In the genomic region with DNA sequence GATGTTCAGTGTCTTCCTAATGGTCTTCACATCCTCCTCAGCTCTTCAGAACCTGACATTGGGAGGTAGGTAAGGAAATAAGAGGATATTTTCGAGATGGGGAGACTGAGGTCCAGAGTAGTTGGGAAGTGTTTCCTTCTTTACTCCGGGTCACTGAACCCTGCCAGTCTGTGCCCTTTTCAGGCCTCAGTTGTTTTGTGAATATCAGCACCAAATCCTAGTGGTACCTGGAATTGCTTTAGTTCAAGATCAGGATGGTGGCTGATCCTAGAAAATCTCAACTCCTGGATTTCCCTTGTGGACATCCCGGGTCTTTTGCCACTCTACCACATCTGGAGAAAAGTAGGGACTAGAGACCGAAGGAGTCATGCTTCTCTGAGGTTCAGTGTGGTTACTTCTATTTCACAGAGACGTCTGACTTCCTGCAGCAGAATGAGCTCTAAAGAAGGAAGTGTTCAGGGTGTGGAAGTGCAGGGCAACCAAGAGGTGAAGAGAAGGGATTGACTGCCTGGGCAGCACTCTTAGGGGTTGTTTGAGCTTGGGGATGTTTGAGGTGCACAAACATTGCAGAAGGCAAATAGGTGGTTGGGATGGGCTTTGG, we compare ENCODE assay signal across 8 cellular contexts. TPM values are rescaled to one million over a fixed set of nuclear protein-coding genes. Genes with fewer than 3 reads are reported as not detected.
A peak's percentile ranks its signal among the peaks of the same experiment; 100 is the strongest.
DNase-seq lines count a peak whose midpoint lies in the region; ATAC-seq and TF ChIP-seq lines count a peak whose summit lies in the region.

No MANE protein-coding gene starts in this region.

- H3K36me3 ChIP-seq in effector memory CD4-positive, alpha-beta T cell (ENCODE audit: control insufficient read depth, insufficient read depth, low read length): no peaks in the 10 kb centered on the region

- H3K4me3 Mint-ChIP-seq in T-helper 17 cell (peak overlapping the region; percentile 99), naive B cell (peak overlapping the region; percentile 92 to 100 (median 98))

- ATAC-seq in T-helper 17 cell (peak; percentile 43), naive B cell (ENCODE audit: low read depth in 2 of 2) (peak; percentile 45 to 49), HG03457 (IDR thresholded peaks at IDR 0.05; ENCODE audit: unreplicated experiment) (no peak)

- H3K27ac Mint-ChIP-seq in T-helper 17 cell (peak overlapping the region; percentile 98), naive B cell (peak overlapping the region; percentile 96 to 99 (median 98))

- H3K27me3 ChIP-seq in effector memory CD4-positive, alpha-beta T cell (replicated peaks; ENCODE audit: control insufficient read depth, insufficient read depth, low read length, poor library complexity, severe bottlenecking): no peaks in the 10 kb centered on the region

- H3K27ac ChIP-seq in effector memory CD4-positive, alpha-beta T cell (ENCODE audit: insufficient read depth, low read length, poor library complexity, severe bottlenecking): peak overlapping the region; percentile 91

- in situ Hi-C loops in GM13977 (cut with MboI; ENCODE audit: low pct_unique_long_range_greater_than_20kb, low sequenced_read_pairs, unreplicated experiment): no loop called here

- H3K36me3 Mint-ChIP-seq in T-helper 17 cell (ENCODE audit: low read depth) (peaks cover 18% of the 10 kb centered on the region), naive B cell (peaks cover 5 to 14% of the 10 kb centered on the region in 2 donors)

- peak overlapping the region; percentile 94 for H3K4me3 ChIP-seq in effector memory CD4-positive, alpha-beta T cell (ENCODE audit: insufficient read depth, low read depth, low read length, poor library complexity, severe bottlenecking)

- H3K27me3 Mint-ChIP-seq in T-helper 17 cell (no peaks in the 10 kb centered on the region), naive B cell (no peaks in the 10 kb centered on the region)

- no peaks in the 10 kb centered on the region for H3K9me3 ChIP-seq in T-helper 17 cell (ENCODE audit: control insufficient read depth, low read length, poor library complexity, severe bottlenecking)
- no peaks in the 10 kb centered on the region for H3K9me3 ChIP-seq in effector memory CD4-positive, alpha-beta T cell (ENCODE audit: control insufficient read depth, low read length)

- H3K4me1 Mint-ChIP-seq in T-helper 17 cell (peaks cover 56% of the 10 kb centered on the region), naive B cell (peaks cover 64 to 73% (median 65%) of the 10 kb centered on the region in 3 donors)

- H3K4me1 ChIP-seq in effector memory CD4-positive, alpha-beta T cell (ENCODE audit: control insufficient read depth, insufficient read depth, low read length, poor library complexity, severe bottlenecking): peaks cover 4% of the 10 kb centered on the region

- no peaks in the 10 kb centered on the region for H3K9me3 Mint-ChIP-seq in naive B cell

- DNase-seq in stimulated activated CD4-positive, alpha-beta T cell treated with anti-CD3 and anti-CD28 coated beads, Interleukin-4, amount 100 ng/mL, for 24 hours: peak; percentile 40
- no peak for DNase-seq in stimulated activated CD4-positive, alpha-beta T cell treated with anti-CD3 and anti-CD28 coated beads, Interleukin-4, amount 100 ng/mL, for 1 hour
- DNase-seq in T-helper 17 cell: no peak
- DNase-seq in effector memory CD4-positive, alpha-beta T cell: peak in 2 of 3 donors; percentile 24 to 27
- peak; percentile 62 for DNase-seq in naive B cell
- DNase-seq in GM13977 (ENCODE audit: low spot score): no peak
- DNase-seq in NCI-H1092 treated with DMSO at 0.1 percent for 48 hours (lab: John Stamatoyannopoulos, UW): no peak

- TF ChIP-seq CTCF in GM13977 (IDR thresholded peaks at IDR 0.05; ENCODE audit: extremely low read depth, insufficient read depth, missing control alignments): no peak

RNA-seq across cellular contexts. Expression of gene STK4, which starts 1.0 kb away (rescaled TPM):
- 100 to 1,000 TPM; 271 to 280 TPM for total RNA-seq in T-helper 17 cell
- 100 to 1,000 TPM; 116 to 199 (median 173) TPM for polyA plus RNA-seq in naive B cell (ENCODE audit: low read depth in 6 of 6)

RNA-seq across cellular contexts. Expression of gene TOMM34, which starts 7.1 kb away (rescaled TPM):
- 1 to 10 TPM; 9.1 to 9.2 TPM for total RNA-seq in T-helper 17 cell
- 10 to 100 TPM; 24.8 to 49.1 (median 38.4) TPM for polyA plus RNA-seq in naive B cell (ENCODE audit: low read depth in 6 of 6)

RNA-seq across cellular contexts. Expression of gene PABPC1L, which starts 57.4 kb away (rescaled TPM):
- 10 to 100 TPM; 37.5 to 60.3 TPM for total RNA-seq in T-helper 17 cell
- polyA plus RNA-seq in naive B cell (ENCODE audit: low read depth in 6 of 6): 1 to 10 TPM in 3 of 6 donors, under 1 TPM in 2, not detected in 1; 0.75 to 5.2 (median 1.3) TPM

Comparison
In these comparisons a context has a peak if more than half of its experiments do, and no peak if none do; other contexts are left out.
1. DNase-seq: peak in stimulated activated CD4-positive, alpha-beta T cell treated with anti-CD3 and anti-CD28 coated beads, Interleukin-4, amount 100 ng/mL, for 24 hours (single experiment), effector memory CD4-positive, alpha-beta T cell (2 of 3) and naive B cell (single experiment); none in stimulated activated CD4-positive, alpha-beta T cell treated with anti-CD3 and anti-CD28 coated beads, Interleukin-4, amount 100 ng/mL, for 1 hour (single experiment), T-helper 17 cell (0 of 3), GM13977 (single experiment) and NCI-H1092 treated with DMSO at 0.1 percent for 48 hours (single experiment).